12 cellular contexts compared by ENCODE assay signal in the genomic region with DNA sequence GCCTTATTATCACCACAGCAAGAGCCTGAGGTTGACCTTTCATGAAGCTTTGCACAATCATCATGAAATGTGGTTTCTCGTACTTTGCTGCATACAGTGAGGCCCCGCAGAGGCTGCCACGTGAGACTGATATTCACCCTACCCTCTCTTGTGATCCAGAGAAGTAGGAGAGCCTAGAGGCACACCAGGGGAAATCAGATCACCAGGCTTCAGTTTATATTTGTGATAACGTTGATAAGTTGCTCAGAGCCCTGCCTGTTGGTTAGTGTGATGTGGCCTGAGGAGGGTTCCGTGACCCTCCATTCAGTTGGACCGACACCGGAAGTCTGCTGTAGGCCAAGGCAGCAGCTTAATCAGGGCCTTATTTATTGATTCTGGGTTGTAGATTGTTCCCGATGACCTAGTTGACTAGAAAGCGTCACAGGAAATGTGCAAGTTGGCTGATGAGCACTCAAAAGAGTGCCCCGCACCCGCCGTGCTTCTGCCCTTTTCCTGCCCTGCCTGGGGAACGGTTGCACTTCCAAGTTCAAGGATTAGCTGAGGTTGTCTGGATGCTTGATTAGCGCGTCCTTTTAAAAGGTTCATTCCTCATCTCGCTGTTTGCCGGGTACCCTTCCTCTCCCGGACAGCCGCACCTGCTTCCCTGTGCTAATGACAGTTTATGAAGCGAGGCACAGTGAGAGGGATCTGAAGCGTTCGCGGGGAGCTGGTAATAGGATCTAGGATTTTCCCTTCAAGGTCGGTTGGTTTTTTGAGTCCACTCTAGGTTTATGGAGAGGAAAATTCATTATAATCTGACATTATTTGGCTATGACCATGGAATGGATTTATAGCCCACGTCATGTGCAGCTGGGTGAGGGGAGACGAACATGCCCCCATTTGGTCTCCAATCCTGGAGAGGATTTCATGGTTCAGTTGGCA.
DNase-seq lines count a peak whose midpoint lies in the region; ATAC-seq and TF ChIP-seq lines count a peak whose summit lies in the region.
"Had no signal": no experiment of that assay in that cellular context is flagged by ENCODE, and none has a peak within 500 bp of the region (broad histone marks: within the 10 kb centered on the region; RNA-seq: fewer than 3 reads in every experiment).

No MANE protein-coding gene starts in this region.

- TF ChIP-seq CTCF in upper lobe of left lung (IDR thresholded peaks at IDR 0.05) = no peak
- no peak for TF ChIP-seq CTCF in mucosa of descending colon (IDR thresholded peaks at IDR 0.05)

- ATAC-seq in right cardiac atrium = peak; percentile 7 to 72
- ATAC-seq in Right ventricle myocardium inferior = no peak
- ATAC-seq in upper lobe of left lung (ENCODE audit: low FRiP score in 2 of 2) = no peak
- ATAC-seq in mucosa of descending colon = no peak

- intact Hi-C loops in right cardiac atrium (cut with DNase I) = no loop called here
- intact Hi-C loops in Right ventricle myocardium inferior (cut with DNase I) = loop anchor here (5.0 kb wide), 1 partner anchor 33 kb away; no protein-coding TSS in a partner anchor
- intact Hi-C loops in mucosa of descending colon (cut with DNase I, micrococcal nuclease) = no loop called here

- H3K27ac ChIP-seq in right cardiac atrium (ENCODE audit: low read length) (no peak overlapping the region), upper lobe of left lung (peak overlapping the region; percentile 39 to 80 (median 56))
- H3K27ac ChIP-seq: skin epidermis had no signal

- peaks cover 4% of the 10 kb centered on the region for H3K4me1 ChIP-seq in right cardiac atrium (ENCODE audit: control insufficient read depth, insufficient read depth, low read length)
- H3K4me1 ChIP-seq in upper lobe of left lung = peaks cover 21 to 33% (median 28%) of the 10 kb centered on the region in 4 donors
- H3K4me1 ChIP-seq in mucosa of descending colon (ENCODE audit: low read depth) = no peaks in the 10 kb centered on the region

- H3K9me3 ChIP-seq in right cardiac atrium (ENCODE audit: control insufficient read depth, low read length) (no peaks in the 10 kb centered on the region), upper lobe of left lung (no peaks in the 10 kb centered on the region), mucosa of descending colon (no peaks in the 10 kb centered on the region)

- peak in 3 of 4 donors; percentile 9 to 93 (median 59) for TF ChIP-seq EP300 in upper lobe of left lung (IDR thresholded peaks at IDR 0.05)

- 87% methylated on average over 26 of the region's 26 CpGs for whole genome bisulfite sequencing in right cardiac atrium
- WGBS in upper lobe of left lung, 2 donors = 74 to 79% methylated on average over 26 of the region's 26 CpGs

- H3K27me3 ChIP-seq in right cardiac atrium (ENCODE audit: control insufficient read depth, insufficient read depth) = no peaks in the 10 kb centered on the region
- no peaks in the 10 kb centered on the region for H3K27me3 ChIP-seq in upper lobe of left lung

- H3K4me3 ChIP-seq in right cardiac atrium (ENCODE audit: low read length) (no peak overlapping the region), upper lobe of left lung (no peak overlapping the region), mucosa of descending colon (no peak overlapping the region)
- H3K4me3 ChIP-seq: skin epidermis had no signal

- H3K36me3 ChIP-seq in upper lobe of left lung (no peaks in the 10 kb centered on the region), mucosa of descending colon (ENCODE audit: low read depth) (no peaks in the 10 kb centered on the region)

- TF ChIP-seq POLR2A in upper lobe of left lung (IDR thresholded peaks at IDR 0.05) = no peak

- no peak for DNase-seq in right cardiac atrium
- no peak for DNase-seq in Right ventricle myocardium inferior (ENCODE audit: missing footprints)
- DNase-seq in NCI-H510A treated with DMSO at 0.1 percent for 48 hours (lab: John Stamatoyannopoulos, UW) = peak; percentile 97
- peak; percentile 91 for DNase-seq in dermis blood vessel endothelial cell
- DNase-seq in upper lobe of left lung = peak in 1 of 2 donors; percentile 44
- no peak for DNase-seq in mucosa of descending colon
- DNase-seq in T-helper 1 cell = no peak
- DNase-seq in putamen (ENCODE audit: low spot score) = no peak
- DNase-seq: amniotic stem cell, H7, MM.1S had no signal

Comparison
In these comparisons a context has a peak if more than half of its experiments do, and no peak if none do; other contexts are left out.
1. ATAC-seq: peak in right cardiac atrium (2 of 2); none in Right ventricle myocardium inferior (single experiment), upper lobe of left lung (0 of 2) and mucosa of descending colon (single experiment).
2. DNase-seq: peak in NCI-H510A treated with DMSO at 0.1 percent for 48 hours (single experiment) and dermis blood vessel endothelial cell (single experiment); none in right cardiac atrium (0 of 3), Right ventricle myocardium inferior (single experiment), mucosa of descending colon (0 of 3), T-helper 1 cell (0 of 5) and putamen (single experiment).